In genomic region chr3:46846624-46847542, GRCh38 we compare ENCODE assay signal across 8 cellular contexts. TPM values are rescaled to one million over a fixed set of nuclear protein-coding genes. Genes with fewer than 3 reads are reported as not detected.
DNase-seq lines count a peak whose midpoint lies in the region; ATAC-seq and TF ChIP-seq lines count a peak whose summit lies in the region.

No MANE protein-coding gene starts in this region.

- H3K36me3 ChIP-seq in BE2C (no peaks in the 10 kb centered on the region), Loucy (ENCODE audit: insufficient read depth, low read length) (no peaks in the 10 kb centered on the region), ovary (no peaks in the 10 kb centered on the region)

- peak overlapping the region; percentile 85 for H3K9ac ChIP-seq in Loucy (ENCODE audit: low read depth, low read length, poor library complexity, severe bottlenecking)

- WGBS in ovary, 3 donors = 86 to 88% (median 87%) methylated on average over 8 to 9 of the region's 9 CpGs

- 0 out of 2 replicates have a peak, but pooled peaks cover 2% of the 10 kb centered on the region for H3K4me1 ChIP-seq in BE2C
- H3K4me1 ChIP-seq in Loucy (ENCODE audit: insufficient read depth, low read length, poor library complexity, severe bottlenecking) = peaks cover 7% of the 10 kb centered on the region
- peaks cover 12% of the 10 kb centered on the region for H3K4me1 ChIP-seq in ovary (ENCODE audit: insufficient read depth)

- H4K20me1 ChIP-seq in Loucy (ENCODE audit: insufficient read depth, low read length, poor library complexity, severe bottlenecking) = no peaks in the 10 kb centered on the region

- no peak for TF ChIP-seq POLR2A in ovary (IDR thresholded peaks at IDR 0.05)

- no peaks in the 10 kb centered on the region for H3K79me2 ChIP-seq in Loucy (ENCODE audit: insufficient read depth, low read length)

- H3K4me3 ChIP-seq in BE2C (ENCODE audit: low read depth, low read length) (peak overlapping the region; percentile 38), Loucy (ENCODE audit: low read length, poor library complexity, severe bottlenecking) (peak overlapping the region; percentile 81), ovary (peak overlapping the region; percentile 52)

- no peak for TF ChIP-seq CTCF in BE2C (IDR thresholded peaks at IDR 0.05; ENCODE audit: low read depth, low read length)
- no peak for TF ChIP-seq CTCF in Loucy (conservative IDR thresholded peaks at IDR 0.05; ENCODE audit: low read length)
- TF ChIP-seq CTCF in ovary (IDR thresholded peaks at IDR 0.05) = no peak

- peak overlapping the region; percentile 80 for H3K4me2 ChIP-seq in Loucy (ENCODE audit: low read depth, low read length, poor library complexity, severe bottlenecking)

- no peaks in the 10 kb centered on the region for H3K9me3 ChIP-seq in BE2C
- H3K9me3 ChIP-seq in Loucy (ENCODE audit: insufficient read depth, low read depth, low read length) = peaks cover under 1% of the 10 kb centered on the region; the same call in 1 of the 2 replicates
- H3K9me3 ChIP-seq in ovary = no peaks in the 10 kb centered on the region

- no peak overlapping the region for H3K27ac ChIP-seq in ovary

- H3K27me3 ChIP-seq in BE2C = no peaks in the 10 kb centered on the region
- H3K27me3 ChIP-seq in Loucy (ENCODE audit: insufficient read depth, low read length, poor library complexity, severe bottlenecking) = no peaks in the 10 kb centered on the region
- no peaks in the 10 kb centered on the region for H3K27me3 ChIP-seq in ovary

- in situ Hi-C loops in ACHN (cut with HindIII; ENCODE audit: low pct_ligation_motif_present, low pct_unique_long_range_greater_than_20kb, low sequenced_read_pairs) = no loop called here

- TF ChIP-seq EP300 in ovary (IDR thresholded peaks at IDR 0.05) = no peak

- no peaks in the 10 kb centered on the region for H3F3A ChIP-seq in Loucy (ENCODE audit: low read depth)

- ATAC-seq in HG03354 (IDR thresholded peaks at IDR 0.05; ENCODE audit: poor library complexity, severe bottlenecking, unreplicated experiment) = no peak

- DNase-seq in BE2C = no peak
- peak; percentile 42 for DNase-seq in ecto neural progenitor cell (ENCODE audit: low spot score)
- peak in 3 of 5 donors; percentile 27 to 41 (median 36) for DNase-seq in ovary
- no peak for DNase-seq in ACHN
- no peak for DNase-seq in NCI-H146 (lab: John Stamatoyannopoulos, UW)
- DNase-seq in NCI-H1930 (lab: John Stamatoyannopoulos, UW) = no peak

- intact Hi-C loops in ovary (cut with DNase I) = loop anchor here in 2 of 4 donors (5.0 kb wide), 1 partner anchor 45 kb away; no protein-coding TSS in a partner anchor

- peak overlapping the region; percentile 98 for H2AFZ ChIP-seq in Loucy (ENCODE audit: low read length)

- H3K9me2 ChIP-seq in Loucy (replicated peaks; ENCODE audit: low read depth, low read length) = no peaks in the 10 kb centered on the region

RNA-seq across cellular contexts. Expression of gene MYL3, which starts 16.4 kb away (rescaled TPM):
- not detected for polyA plus RNA-seq in BE2C (2012; ENCODE audit: insufficient read depth, insufficient read length, low read depth)
- 10 to 100 TPM in 1 of 7 donors, 1 to 10 TPM in 6; 2.6 to 10.8 (median 4.3) TPM for total RNA-seq in ovary
- polyA plus RNA-seq in ovary = 1 to 10 TPM in 1 of 2 donors, under 1 TPM in 1; 0.63 to 2.9 TPM

RNA-seq across cellular contexts. Expression of gene PTH1R, which starts 30.6 kb away (rescaled TPM):
- polyA plus RNA-seq in BE2C (2012; ENCODE audit: insufficient read depth, insufficient read length, low read depth) = not detected
- total RNA-seq in ovary = 10 to 100 TPM in 6 of 7 donors, 1 to 10 TPM in 1; 5.9 to 23.9 (median 13.4) TPM
- polyA plus RNA-seq in ovary = 1 to 10 TPM; 3.8 to 9.4 TPM

Comparison
In these comparisons a context has a peak if more than half of its experiments do, and no peak if none do; other contexts are left out.
1. DNase-seq: peak in ecto neural progenitor cell (single experiment) and ovary (3 of 5); none in BE2C (single experiment), ACHN (single experiment), NCI-H146 (single experiment) and NCI-H1930 (0 of 2).
2. Peak in every context shown above with its lines, with median percentiles within 50 percentile points of each other: H3K4me3 ChIP-seq.